ENCODE assay signal across 21 cellular contexts in the genomic region with DNA sequence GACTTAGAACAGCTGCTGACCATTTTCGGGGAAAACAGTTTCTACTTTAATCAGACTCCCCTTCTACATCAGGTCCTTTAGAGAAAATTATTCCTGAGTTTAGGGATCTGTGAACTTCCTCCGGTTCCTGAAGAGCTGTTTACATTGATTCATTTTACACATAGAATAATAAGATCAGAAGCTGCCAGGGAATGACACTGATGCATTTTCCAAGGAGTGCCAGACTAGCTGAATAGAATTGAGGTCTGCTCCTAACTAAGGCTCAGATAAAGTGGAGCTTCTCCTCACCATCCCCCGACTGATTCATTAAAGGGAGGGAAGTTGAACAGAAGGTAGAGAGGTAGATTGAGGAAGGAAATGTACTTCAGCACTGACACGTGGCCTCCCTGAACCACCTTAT.
"Had no signal": no experiment of that assay in that cellular context is flagged by ENCODE, and none has a peak within 500 bp of the region (broad histone marks: within the 10 kb centered on the region; RNA-seq: fewer than 3 reads in every experiment).

No MANE protein-coding gene starts in this region.

- H3K9ac ChIP-seq: KMS-11 had no signal

- DNase-seq: IMR-90, MV-4-11, NCI-H1092, NCI-H1105 treated with DMSO at 0.1 percent for 48 hours, NCI-H1417 treated with DMSO at 0.1 percent for 48 hours, NCI-H146, NCI-H1694 treated with DMSO at 0.1 percent for 48 hours, NCI-H1930, NCI-H2081, NCI-H2107, NCI-H2227 treated with DMSO at 0.1 percent for 48 hours, NCI-H524, NCI-H69, NCI-H774, SHP77, T-helper 1 cell had no signal

- FAIRE-seq: HepG2 had no signal

- H3K27ac ChIP-seq: KMS-11, RWPE1 had no signal

- ATAC-seq: HepG2, Panc1, SK-N-SH treated with all-trans-retinoic acid at 6 μM for 48 hours had no signal

- H3K4me2 ChIP-seq: KMS-11 had no signal
